23 cellular contexts compared by ENCODE assay signal in the genomic region with DNA sequence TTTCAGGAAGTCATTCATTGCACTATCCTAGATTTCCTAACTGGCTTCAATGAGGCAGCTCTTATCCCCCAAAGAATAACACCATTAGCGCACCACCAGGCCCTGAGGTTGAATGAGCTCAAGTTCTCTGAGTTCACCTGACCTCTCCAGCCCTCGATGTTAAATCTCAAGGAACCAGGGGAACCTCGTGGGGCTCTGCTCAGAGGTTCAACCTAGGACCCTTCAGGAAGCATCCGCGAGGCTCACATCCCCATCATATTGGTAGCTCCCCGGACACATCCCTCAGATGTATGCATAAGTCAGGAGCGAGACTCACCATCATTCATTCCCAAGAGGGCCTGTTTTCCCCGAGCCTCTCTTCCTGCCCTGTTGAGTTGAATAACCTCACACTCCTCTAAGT.
DNase-seq lines count a peak whose midpoint lies in the region; ATAC-seq and TF ChIP-seq lines count a peak whose summit lies in the region.
"Had no signal": no experiment of that assay in that cellular context is flagged by ENCODE, and none has a peak within 500 bp of the region (broad histone marks: within the 10 kb centered on the region; RNA-seq: fewer than 3 reads in every experiment).

No MANE protein-coding gene starts in this region.

- WGBS in lung, 2 donors, result 92 to 97% methylated on average over 8 of the region's 8 CpGs

- no peaks in the 10 kb centered on the region for H3K4me1 ChIP-seq in lung (ENCODE audit: control insufficient read depth in 2 of 2, insufficient read depth in 2 of 2, low read length in 2 of 2)
- H3K4me1 ChIP-seq: BE2C had no signal

- ATAC-seq in lung (ENCODE audit: insufficient read depth, low FRiP score), result no peak
- ATAC-seq in HG03442 (IDR thresholded peaks at IDR 0.05; ENCODE audit: unreplicated experiment), result no peak
- ATAC-seq: GM12878 had no signal

- no peak for TF ChIP-seq CTCF in WERI-Rb-1 (IDR thresholded peaks at IDR 0.05; ENCODE audit: low read depth, low read length)
- TF ChIP-seq CTCF in coronary artery (IDR thresholded peaks at IDR 0.05), result no peak
- TF ChIP-seq CTCF in lung (IDR thresholded peaks at IDR 0.05; ENCODE audit: control extremely low read depth, extremely low read depth), result no peak

- DNase-seq in WERI-Rb-1 (peak; percentile 70), coronary artery (ENCODE audit: low spot score) (peak; percentile 14), lung (ENCODE audit: low spot score) (peak; percentile 13), NCI-H2196 (lab: John Stamatoyannopoulos, UW; ENCODE audit: unreplicated experiment) (no peak)
- DNase-seq in activated CD8-positive, alpha-beta memory T cell treated with anti-CD3 and anti-CD28 coated beads for 24 hours, result no peak
- DNase-seq: 8988T; ACHN; BE2C; C1 segment of cervical spinal cord; CD4-positive, alpha-beta memory T cell; CD4-positive, CD25-positive, alpha-beta regulatory T cell; CD8-positive, alpha-beta memory T cell; COR-L47; DMS 273 treated with DMSO at 0.1 percent for 48 hours; DMS153; DMS53; DMS79; DND-41; EL; GDM1 had no signal

- H3K9me3 ChIP-seq in WERI-Rb-1 (ENCODE audit: severe bottlenecking), result no peaks in the 10 kb centered on the region
- H3K9me3 ChIP-seq in lung (ENCODE audit: control insufficient read depth in 2 of 2, insufficient read depth in 1 of 2, low read length in 1 of 2), result no peaks in the 10 kb centered on the region
- H3K9me3 ChIP-seq: BE2C, BLaER1 had no signal

- no peak overlapping the region for H3K27ac ChIP-seq in WERI-Rb-1
- no peak overlapping the region for H3K27ac ChIP-seq in coronary artery
- H3K27ac ChIP-seq in lung (ENCODE audit: low read depth in 1 of 2, low read length in 1 of 2), result no peak overlapping the region
- H3K27ac ChIP-seq: BLaER1 had no signal

- no peaks in the 10 kb centered on the region for H3K36me3 ChIP-seq in WERI-Rb-1
- no peaks in the 10 kb centered on the region for H3K36me3 ChIP-seq in lung (ENCODE audit: control insufficient read depth in 2 of 2, insufficient read depth in 2 of 2, low read length in 2 of 2)
- H3K36me3 ChIP-seq: BE2C, BLaER1 had no signal

- H3K4me3 ChIP-seq in WERI-Rb-1 (ENCODE audit: low read depth, low read length), result no peak overlapping the region
- no peak overlapping the region for H3K4me3 ChIP-seq in coronary artery
- no peak overlapping the region for H3K4me3 ChIP-seq in lung
- H3K4me3 ChIP-seq: BLaER1, GM12878 had no signal

- H3K27me3 ChIP-seq in WERI-Rb-1 (ENCODE audit: insufficient read depth, low read depth, severe bottlenecking), result no peaks in the 10 kb centered on the region
- no peaks in the 10 kb centered on the region for H3K27me3 ChIP-seq in lung (ENCODE audit: control insufficient read depth, insufficient read depth)
- H3K27me3 ChIP-seq: BE2C, BLaER1 had no signal

Comparison
In these comparisons a context has a peak if more than half of its experiments do, and no peak if none do; other contexts are left out.
1. DNase-seq: peak in WERI-Rb-1 (single experiment), coronary artery (single experiment) and lung (single experiment); none in activated CD8-positive, alpha-beta memory T cell treated with anti-CD3 and anti-CD28 coated beads for 24 hours (single experiment) and NCI-H2196 (single experiment).